In the genomic region with DNA sequence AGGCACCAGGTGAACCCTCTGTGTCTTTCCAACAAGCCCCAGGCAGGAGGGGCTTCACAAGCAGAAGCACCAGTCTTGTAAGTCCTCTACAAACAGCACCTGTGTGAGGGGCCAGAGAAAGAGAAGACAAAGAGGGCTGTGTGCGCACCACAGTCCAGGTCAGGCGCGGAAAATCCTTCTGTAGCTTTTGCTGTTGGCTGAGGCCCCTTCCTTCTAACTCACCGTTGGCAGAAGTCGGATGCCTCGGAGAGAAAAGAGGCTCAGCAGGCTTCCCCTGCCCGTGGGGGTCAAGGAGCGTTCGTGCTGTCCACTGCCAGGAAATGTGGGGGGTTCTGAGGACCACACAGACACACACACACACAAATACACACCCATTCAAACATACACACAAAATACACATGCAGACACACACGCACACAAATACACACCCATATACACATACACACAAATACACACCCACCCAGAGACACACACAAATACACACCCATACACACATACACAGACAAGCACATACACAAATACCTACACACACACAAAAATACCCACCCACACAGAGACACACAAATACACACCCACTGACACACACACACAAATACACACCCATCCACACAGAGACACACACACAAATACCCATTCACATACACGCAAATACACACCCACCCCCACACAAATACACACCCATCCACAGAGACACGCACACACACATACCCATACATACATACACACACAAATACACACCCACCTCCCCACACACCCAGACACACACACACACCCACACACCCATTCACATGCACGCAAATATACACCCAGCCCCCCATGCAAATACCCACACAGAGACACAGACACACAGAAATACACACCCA, we compare ENCODE assay signal across 18 cellular contexts. TPM values are rescaled to one million over a fixed set of nuclear protein-coding genes. Genes with fewer than 3 reads are reported as not detected.
DNase-seq lines count a peak whose midpoint lies in the region; ATAC-seq, FAIRE-seq and TF ChIP-seq lines count a peak whose summit lies in the region.
"Had no signal": no experiment of that assay in that cellular context is flagged by ENCODE, and none has a peak within 500 bp of the region (broad histone marks: within the 10 kb centered on the region; RNA-seq: fewer than 3 reads in every experiment).

No MANE protein-coding gene starts in this region.

- H2BK120ac ChIP-seq in mesenchymal stem cell (ENCODE audit: low read depth, low read length) = peak overlapping the region; percentile 54

- peak overlapping the region in 1 of 2 experiments; percentile 17 for H3K4ac ChIP-seq in mesenchymal stem cell (ENCODE audit: low read depth in 1 of 2, low read length in 2 of 2)

- no peak for TF ChIP-seq CTCF in astrocyte (IDR thresholded peaks at IDR 0.05; ENCODE audit: insufficient read depth, low read depth, low read length)

- H3K27ac Mint-ChIP-seq in CD4-positive, CD25-positive, alpha-beta regulatory T cell = peak overlapping the region; percentile 59 to 85 (median 64)
- H3K27ac Mint-ChIP-seq in astrocyte (ENCODE audit: unreplicated experiment) = peak overlapping the region; percentile 37
- H3K27ac Mint-ChIP-seq: activated CD4-positive, alpha-beta T cell treated with anti-CD3 and anti-CD28 coated beads, Interleukin-2, amount 10 ng/mL, durations not matched to agents 7 days and 5 days; activated naive CD8-positive, alpha-beta T cell treated with anti-CD3 and anti-CD28 coated beads, Interleukin-2, amount 50 U/mL, for 24 hours had no signal

- no peaks in the 10 kb centered on the region for H4K20me1 ChIP-seq in astrocyte (ENCODE audit: insufficient read depth, low read length)

- no peaks in the 10 kb centered on the region for H3K9me3 ChIP-seq in CD4-positive, CD25-positive, alpha-beta regulatory T cell (ENCODE audit: control insufficient read depth in 2 of 2, low read length in 2 of 2)
- H3K9me3 ChIP-seq in astrocyte (ENCODE audit: insufficient read depth, low read depth, low read length) (no peaks in the 10 kb centered on the region), mesenchymal stem cell (ENCODE audit: control insufficient read depth, low read length) (no peaks in the 10 kb centered on the region)
- H3K9me3 ChIP-seq in effector memory CD4-positive, alpha-beta T cell (ENCODE audit: control insufficient read depth, low read length) = no peaks in the 10 kb centered on the region

- H3K4me1 Mint-ChIP-seq in CD4-positive, CD25-positive, alpha-beta regulatory T cell = peaks cover 0 to 32% (median 9%) of the 10 kb centered on the region in 4 donors
- H3K4me1 Mint-ChIP-seq in astrocyte (ENCODE audit: low read depth, unreplicated experiment) = peaks cover 36% of the 10 kb centered on the region

- H3K9ac ChIP-seq in astrocyte (ENCODE audit: low read length) (peak overlapping the region; percentile 59), mesenchymal stem cell (ENCODE audit: low read length) (no peak overlapping the region)
- H3K9ac ChIP-seq: parathyroid adenoma had no signal

- H2BK12ac ChIP-seq in mesenchymal stem cell (ENCODE audit: low read length in 2 of 2) = peak overlapping the region; percentile 4 to 52

- H2AK5ac ChIP-seq in mesenchymal stem cell (ENCODE audit: low read length, severe bottlenecking) = peak overlapping the region; percentile 94

- no peak overlapping the region for H3K14ac ChIP-seq in mesenchymal stem cell (ENCODE audit: low read length in 2 of 2)

- ATAC-seq in CD4-positive, CD25-positive, alpha-beta regulatory T cell (ENCODE audit: low read depth in 2 of 2) = no peak
- ATAC-seq: activated naive CD8-positive, alpha-beta T cell treated with anti-CD3 and anti-CD28 coated beads, Interleukin-2, amount 50 U/mL, for 24 hours; activated T-cell treated with anti-CD3 and anti-CD28 coated beads, Interleukin-2, amount 50 U/mL, for 4 hours had no signal

- no peaks in the 10 kb centered on the region for H3K79me2 ChIP-seq in astrocyte (ENCODE audit: insufficient read depth, low read length)
- H3K79me2 ChIP-seq: parathyroid adenoma had no signal

- peak overlapping the region; percentile 50 for H2BK5ac ChIP-seq in mesenchymal stem cell (ENCODE audit: low read depth, low read length, poor library complexity, severe bottlenecking)

- H3K4me3 ChIP-seq in CD4-positive, CD25-positive, alpha-beta regulatory T cell (ENCODE audit: low read depth, low read length) = no peak overlapping the region
- no peak overlapping the region for H3K4me3 ChIP-seq in astrocyte (ENCODE audit: insufficient read depth, low read depth, low read length)
- H3K4me3 ChIP-seq in mesenchymal stem cell (ENCODE audit: insufficient read depth in 1 of 2, low read depth in 1 of 2, low read length in 2 of 2) = no peak overlapping the region
- no peak overlapping the region for H3K4me3 ChIP-seq in effector memory CD4-positive, alpha-beta T cell (ENCODE audit: insufficient read depth, low read depth, low read length, poor library complexity, severe bottlenecking)
- H3K4me3 ChIP-seq: coronary artery had no signal

- peak overlapping the region; percentile 2 for H4K91ac ChIP-seq in mesenchymal stem cell (ENCODE audit: low read length)

- H3K4me1 ChIP-seq in CD4-positive, CD25-positive, alpha-beta regulatory T cell (ENCODE audit: control insufficient read depth, insufficient read depth, low read length, poor library complexity, severe bottlenecking) = peaks cover 20% of the 10 kb centered on the region
- H3K4me1 ChIP-seq in astrocyte (ENCODE audit: insufficient read depth, low read length) (peaks cover 33% of the 10 kb centered on the region), mesenchymal stem cell (ENCODE audit: control insufficient read depth, insufficient read depth, low read depth, low read length) (peaks cover 30% of the 10 kb centered on the region)
- peaks cover 19% of the 10 kb centered on the region for H3K4me1 ChIP-seq in effector memory CD4-positive, alpha-beta T cell (ENCODE audit: control insufficient read depth, insufficient read depth, low read length, poor library complexity, severe bottlenecking)
- H3K4me1 ChIP-seq: parathyroid adenoma had no signal

- H2AFZ ChIP-seq in astrocyte (ENCODE audit: low read depth, low read length) = no peak overlapping the region
- H2AFZ ChIP-seq in mesenchymal stem cell (ENCODE audit: low read depth, low read length) = no peak overlapping the region
- H2AFZ ChIP-seq: parathyroid adenoma had no signal

- no peaks in the 10 kb centered on the region for H3K79me1 ChIP-seq in mesenchymal stem cell (replicated peaks; ENCODE audit: low read length, poor library complexity, severe bottlenecking)

- no peaks in the 10 kb centered on the region for H3K36me3 ChIP-seq in CD4-positive, CD25-positive, alpha-beta regulatory T cell (ENCODE audit: control insufficient read depth, insufficient read depth, low read length)
- no peaks in the 10 kb centered on the region for H3K36me3 ChIP-seq in astrocyte (ENCODE audit: insufficient read depth, low read length)
- H3K36me3 ChIP-seq in mesenchymal stem cell (ENCODE audit: control insufficient read depth in 1 of 2, insufficient read depth in 2 of 2, low read depth in 1 of 2, low read length in 2 of 2) = no peaks in the 10 kb centered on the region
- H3K36me3 ChIP-seq in effector memory CD4-positive, alpha-beta T cell (ENCODE audit: control insufficient read depth, insufficient read depth, low read length) = no peaks in the 10 kb centered on the region

- no peak overlapping the region for H3K4me3 Mint-ChIP-seq in CD4-positive, CD25-positive, alpha-beta regulatory T cell
- H3K4me3 Mint-ChIP-seq in astrocyte (ENCODE audit: unreplicated experiment) = no peak overlapping the region
- H3K4me3 Mint-ChIP-seq: activated CD4-positive, alpha-beta T cell treated with anti-CD3 and anti-CD28 coated beads, Interleukin-2, amount 10 ng/mL, durations not matched to agents 7 days and 5 days; activated naive CD8-positive, alpha-beta T cell treated with anti-CD3 and anti-CD28 coated beads, Interleukin-2, amount 50 U/mL, for 24 hours; activated T-cell treated with anti-CD3 and anti-CD28 coated beads, Interleukin-2, amount 50 U/mL, for 4 hours; H9 had no signal

- WGBS in mesenchymal stem cell = 81% methylated on average over 13 of the region's 13 CpGs

- H4K8ac ChIP-seq in mesenchymal stem cell (ENCODE audit: low read length) = no peak overlapping the region

- FAIRE-seq in astrocyte (lab: Jason Lieb, UNC) = peak; percentile 9

- peak overlapping the region; percentile 61 to 70 for H3K18ac ChIP-seq in mesenchymal stem cell (ENCODE audit: low read depth in 1 of 2, low read length in 2 of 2)

- H3K9me3 Mint-ChIP-seq in CD4-positive, CD25-positive, alpha-beta regulatory T cell = peaks cover 0 to 3% (median 0%) of the 10 kb centered on the region in 7 donors
- H3K9me3 Mint-ChIP-seq in astrocyte (ENCODE audit: unreplicated experiment) = no peaks in the 10 kb centered on the region
- H3K9me3 Mint-ChIP-seq: activated CD4-positive, alpha-beta T cell treated with anti-CD3 and anti-CD28 coated beads, Interleukin-2, amount 10 ng/mL, durations not matched to agents 7 days and 5 days; activated naive CD8-positive, alpha-beta T cell treated with anti-CD3 and anti-CD28 coated beads, Interleukin-2, amount 50 U/mL, for 24 hours; activated T-cell treated with anti-CD3 and anti-CD28 coated beads, Interleukin-2, amount 50 U/mL, for 4 hours; H9 had no signal

- H3K4me2 ChIP-seq in astrocyte (ENCODE audit: low read length) (peak overlapping the region; percentile 78), mesenchymal stem cell (ENCODE audit: low read length, poor library complexity, severe bottlenecking) (no peak overlapping the region)

- H3K27me3 ChIP-seq in CD4-positive, CD25-positive, alpha-beta regulatory T cell (ENCODE audit: control insufficient read depth, insufficient read depth, low read length) = no peaks in the 10 kb centered on the region
- H3K27me3 ChIP-seq in astrocyte (ENCODE audit: insufficient read depth, low read length) = peaks cover 3% of the 10 kb centered on the region
- peaks cover 0 to 11% of the 10 kb centered on the region in 2 experiments for H3K27me3 ChIP-seq in mesenchymal stem cell (ENCODE audit: control insufficient read depth in 1 of 2, insufficient read depth in 1 of 2, low read length in 2 of 2)
- H3K27me3 ChIP-seq in effector memory CD4-positive, alpha-beta T cell (replicated peaks; ENCODE audit: control insufficient read depth, insufficient read depth, low read length, poor library complexity, severe bottlenecking) = no peaks in the 10 kb centered on the region

- no peaks in the 10 kb centered on the region for H3K36me3 Mint-ChIP-seq in CD4-positive, CD25-positive, alpha-beta regulatory T cell
- no peaks in the 10 kb centered on the region for H3K36me3 Mint-ChIP-seq in astrocyte (ENCODE audit: low read depth, unreplicated experiment)

- no peak for DNase-seq in CD4-positive, CD25-positive, alpha-beta regulatory T cell
- DNase-seq in astrocyte (ENCODE audit: low read depth) (peak; percentile 14), mesenchymal stem cell (peak; percentile 15), germinal center (ENCODE audit: low spot score) (no peak)
- DNase-seq in activated CD4-positive, alpha-beta T cell treated with anti-CD3 and anti-CD28 coated beads, Interleukin-2, amount 50 U/mL, for 1 hour = no peak
- no peak for DNase-seq in effector memory CD4-positive, alpha-beta T cell
- DNase-seq: activated CD4-positive, alpha-beta T cell treated with anti-CD3 and anti-CD28 coated beads, Interleukin-2, amount 10 ng/mL, durations not matched to agents 7 days and 5 days; activated naive CD8-positive, alpha-beta T cell treated with anti-CD3 and anti-CD28 coated beads, Interleukin-2, amount 50 U/mL, for 24 hours; activated T-cell treated with anti-CD3 and anti-CD28 coated beads, Interleukin-2, amount 50 U/mL, for 4 hours; COR-L47; H9; NCI-H2081 treated with DMSO at 0.1 percent for 48 hours; T-helper 9 cell had no signal

- peaks cover 14% of the 10 kb centered on the region for H3K27me3 Mint-ChIP-seq in CD4-positive, CD25-positive, alpha-beta regulatory T cell
- H3K27me3 Mint-ChIP-seq in astrocyte (ENCODE audit: low read depth, unreplicated experiment) = no peaks in the 10 kb centered on the region

- H3K23ac ChIP-seq in mesenchymal stem cell (ENCODE audit: low read length in 2 of 2) = no peak overlapping the region

- no peak overlapping the region for H2BK15ac ChIP-seq in mesenchymal stem cell (ENCODE audit: low read depth, poor library complexity, severe bottlenecking)

- H3K27ac ChIP-seq in CD4-positive, CD25-positive, alpha-beta regulatory T cell (ENCODE audit: insufficient read depth, low read length, poor library complexity, severe bottlenecking) = no peak overlapping the region
- H3K27ac ChIP-seq in astrocyte (ENCODE audit: low read depth, low read length) (peak overlapping the region; percentile 78), mesenchymal stem cell (ENCODE audit: low read length, poor library complexity, severe bottlenecking) (peak overlapping the region; percentile 97)
- no peak overlapping the region for H3K27ac ChIP-seq in effector memory CD4-positive, alpha-beta T cell (ENCODE audit: insufficient read depth, low read length, poor library complexity, severe bottlenecking)
- H3K27ac ChIP-seq: coronary artery, parathyroid adenoma had no signal

RNA-seq across cellular contexts. Expression of a gene that starts 6.8 kb away (rescaled TPM):
- not detected for total RNA-seq in CD4-positive, CD25-positive, alpha-beta regulatory T cell
- polyA plus RNA-seq in CD4-positive, CD25-positive, alpha-beta regulatory T cell = 1 to 10 TPM in 2 of 4 donors, under 1 TPM in 2; 0.60 to 2.4 (median 1.4) TPM
- not detected in 2 replicates for total RNA-seq in astrocyte
- 2.2 TPM for polyA plus RNA-seq in mesenchymal stem cell (2013, experiment 1 of 2)
- 2.3 TPM for polyA plus RNA-seq in mesenchymal stem cell (2013, experiment 2 of 2)
- total RNA-seq: fibroblast of lung, H9, Right ventricle myocardium superior had no signal
- polyA plus RNA-seq: fibroblast of lung had no signal

RNA-seq across cellular contexts. Expression of a gene that starts 19.8 kb away (rescaled TPM):
- total RNA-seq in CD4-positive, CD25-positive, alpha-beta regulatory T cell = not detected
- polyA plus RNA-seq in CD4-positive, CD25-positive, alpha-beta regulatory T cell = 1 to 10 TPM in 3 of 4 donors, under 1 TPM in 1; 0.43 to 8.4 (median 4.1) TPM
- not detected in 2 replicates for total RNA-seq in astrocyte
- polyA plus RNA-seq in mesenchymal stem cell (2013, experiment 1 of 2) = not detected
- polyA plus RNA-seq in mesenchymal stem cell (2013, experiment 2 of 2) = not detected
- total RNA-seq: H9, Right ventricle myocardium superior had no signal

RNA-seq across cellular contexts. Expression of a gene that starts 21.1 kb away (rescaled TPM):
- not detected for total RNA-seq in CD4-positive, CD25-positive, alpha-beta regulatory T cell
- not detected for polyA plus RNA-seq in CD4-positive, CD25-positive, alpha-beta regulatory T cell
- 0.58 and 1.5 TPM in 2 replicates for total RNA-seq in astrocyte
- polyA plus RNA-seq in mesenchymal stem cell (2013, experiment 1 of 2) = not detected
- polyA plus RNA-seq in mesenchymal stem cell (2013, experiment 2 of 2) = not detected
- total RNA-seq: activated CD4-positive, alpha-beta T cell treated with anti-CD3 and anti-CD28 coated beads, Interleukin-2, amount 10 ng/mL, durations not matched to agents 7 days and 5 days; Right ventricle myocardium superior had no signal
- polyA plus RNA-seq: fibroblast of lung had no signal

RNA-seq across cellular contexts. Expression of a gene that starts 38.6 kb away (rescaled TPM):
- total RNA-seq in CD4-positive, CD25-positive, alpha-beta regulatory T cell = not detected
- polyA plus RNA-seq in CD4-positive, CD25-positive, alpha-beta regulatory T cell = not detected
- not detected in 2 replicates for total RNA-seq in astrocyte
- polyA plus RNA-seq in mesenchymal stem cell (2013, experiment 1 of 2) = not detected
- not detected for polyA plus RNA-seq in mesenchymal stem cell (2013, experiment 2 of 2)
- total RNA-seq: activated CD4-positive, alpha-beta T cell treated with anti-CD3 and anti-CD28 coated beads, Interleukin-2, amount 10 ng/mL, durations not matched to agents 7 days and 5 days; activated T-cell treated with anti-CD3 and anti-CD28 coated beads, Interleukin-2, amount 50 U/mL, for 4 hours; fibroblast of lung; H9; Right ventricle myocardium superior had no signal
- polyA plus RNA-seq: fibroblast of lung, thymus had no signal

RNA-seq across cellular contexts. Expression of a gene that starts 46.1 kb away (rescaled TPM):
- 12.8 TPM for total RNA-seq in CD4-positive, CD25-positive, alpha-beta regulatory T cell
- polyA plus RNA-seq in CD4-positive, CD25-positive, alpha-beta regulatory T cell = 10 to 100 TPM; 14.8 to 27.1 (median 18.3) TPM
- total RNA-seq in astrocyte = 36.5 and 40.7 TPM in 2 replicates
- 32.0 TPM for polyA plus RNA-seq in mesenchymal stem cell (2013, experiment 1 of 2)
- 33.1 TPM for polyA plus RNA-seq in mesenchymal stem cell (2013, experiment 2 of 2)

Comparison
In these comparisons a context has a peak if more than half of its experiments do, and no peak if none do; other contexts are left out.
1. DNase-seq: peak in astrocyte (single experiment) and mesenchymal stem cell (single experiment); none in CD4-positive, CD25-positive, alpha-beta regulatory T cell (0 of 3), germinal center (single experiment), activated CD4-positive, alpha-beta T cell treated with anti-CD3 and anti-CD28 coated beads, Interleukin-2, amount 50 U/mL, for 1 hour (single experiment) and effector memory CD4-positive, alpha-beta T cell (0 of 3).
2. H3K27ac ChIP-seq: peak in astrocyte (single experiment) and mesenchymal stem cell (single experiment); none in CD4-positive, CD25-positive, alpha-beta regulatory T cell (single experiment) and effector memory CD4-positive, alpha-beta T cell (single experiment).